In genomic region chr17:48055531-48056245, GRCh38 we compare ENCODE assay signal across 8 cellular contexts. TPM values are rescaled to one million over a fixed set of nuclear protein-coding genes. Genes with fewer than 3 reads are reported as not detected.
DNase-seq lines count a peak whose midpoint lies in the region; ATAC-seq lines count a peak whose summit lies in the region.

No MANE protein-coding gene starts in this region.

- DNase-seq in activated naive CD4-positive, alpha-beta T cell treated with Interleukin-2 at 50 U/mL for 16 hours, result peak; percentile 52
- no peak for DNase-seq in activated naive CD4-positive, alpha-beta T cell (lab: John Stamatoyannopoulos, UW)
- peak; percentile 42 for DNase-seq in LoVo (ENCODE audit: low spot score)
- DNase-seq in amniotic epithelial cell (ENCODE audit: low read depth), result peak; percentile 56
- DNase-seq in mesenteric fat pad (ENCODE audit: low spot score), result peak; percentile 47

- ATAC-seq in GM21526 (IDR thresholded peaks at IDR 0.05; ENCODE audit: low FRiP score, unreplicated experiment) (no peak), HG03135 (IDR thresholded peaks at IDR 0.05; ENCODE audit: unreplicated experiment) (no peak), GM21737 (IDR thresholded peaks at IDR 0.05; ENCODE audit: unreplicated experiment) (no peak)

RNA-seq across cellular contexts. Expression of gene NFE2L1, which starts 7.5 kb away (rescaled TPM):
- 171 TPM for total RNA-seq in mesenteric fat pad

RNA-seq across cellular contexts. Expression of gene COPZ2, which starts 18.1 kb away (rescaled TPM):
- total RNA-seq in mesenteric fat pad, result 64.4 TPM

RNA-seq across cellular contexts. Expression of gene CBX1, which starts 45.6 kb away (rescaled TPM):
- total RNA-seq in mesenteric fat pad, result 34.0 TPM

RNA-seq across cellular contexts. Expression of gene SNX11, which starts 51.9 kb away (rescaled TPM):
- total RNA-seq in mesenteric fat pad, result 20.7 TPM

Comparison
In these comparisons a context has a peak if more than half of its experiments do, and no peak if none do; other contexts are left out.
1. DNase-seq: peak in activated naive CD4-positive, alpha-beta T cell treated with Interleukin-2 at 50 U/mL for 16 hours (single experiment), LoVo (single experiment), amniotic epithelial cell (single experiment) and mesenteric fat pad (single experiment); none in activated naive CD4-positive, alpha-beta T cell (0 of 4).